18 cellular contexts compared by ENCODE assay signal in the genomic region with DNA sequence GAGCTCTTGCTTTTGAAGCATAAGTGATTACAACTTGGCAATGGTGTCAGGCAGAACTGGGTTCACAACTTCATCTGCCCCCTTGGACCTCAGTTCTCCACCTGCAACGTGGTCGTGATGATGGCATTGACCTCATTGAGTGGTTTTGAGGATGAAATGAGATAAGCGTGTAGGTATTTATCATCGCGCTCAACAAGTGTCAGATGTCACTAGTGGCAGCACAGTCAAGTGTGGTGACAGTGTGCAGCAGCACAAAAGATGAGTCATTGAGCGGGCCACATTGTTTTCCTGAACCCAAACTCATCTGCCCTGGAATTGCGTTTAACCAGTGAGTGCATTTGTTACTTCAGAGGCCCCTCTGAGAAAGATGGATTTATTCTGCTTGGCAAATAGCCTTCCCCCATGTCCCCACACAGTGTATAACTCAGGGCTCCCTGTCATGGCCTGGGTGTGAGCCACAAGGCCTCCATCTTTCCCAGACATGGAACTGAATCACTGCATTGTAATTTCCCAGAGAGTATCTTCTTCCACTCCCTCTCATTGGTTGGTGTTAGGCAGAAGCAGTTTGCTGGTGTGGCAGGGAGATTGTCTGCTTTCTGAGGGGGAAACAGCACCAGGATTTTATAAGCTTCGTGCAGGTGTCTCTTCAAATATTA. TPM values are rescaled to one million over a fixed set of nuclear protein-coding genes. Genes with fewer than 3 reads are reported as not detected.
DNase-seq lines count a peak whose midpoint lies in the region; ATAC-seq, FAIRE-seq and TF ChIP-seq lines count a peak whose summit lies in the region.
"Had no signal": no experiment of that assay in that cellular context is flagged by ENCODE, and none has a peak within 500 bp of the region (broad histone marks: within the 10 kb centered on the region; RNA-seq: fewer than 3 reads in every experiment).

No MANE protein-coding gene starts in this region.

- peaks cover 15% of the 10 kb centered on the region; the same call in 1 of the 2 replicates for H3F3A ChIP-seq in GM23248 (ENCODE audit: insufficient read depth)

- H3K9ac ChIP-seq in GM23248, result no peak overlapping the region

- FAIRE-seq in bronchial epithelial cell (lab: Jason Lieb, UNC), result peak; percentile 58
- FAIRE-seq: endothelial cell of umbilical vein had no signal

- no peak for TF ChIP-seq CTCF in bronchial epithelial cell (IDR thresholded peaks at IDR 0.05; ENCODE audit: insufficient read depth, low read length, severe bottlenecking)

- H3K4me2 ChIP-seq in GM23248 (ENCODE audit: unreplicated experiment), result no peak overlapping the region

- no peaks in the 10 kb centered on the region for H3K9me2 ChIP-seq in GM23248 (ENCODE audit: insufficient read depth)

- H3K27ac ChIP-seq in GM23248, result no peak overlapping the region
- H3K27ac ChIP-seq: colonic mucosa had no signal

- no peaks in the 10 kb centered on the region for H3K9me3 ChIP-seq in GM23248 (ENCODE audit: low read depth)
- H3K9me3 ChIP-seq: colonic mucosa had no signal

- WGBS in GM23248 (ENCODE audit: low coverage in 1 of 2, low lambda C conversion rate in 2 of 2, missing lambda C conversion rate in 2 of 2), 2 experiments, result 88 to 89% methylated on average over 8 of the region's 8 CpGs

- H4K20me1 ChIP-seq in GM23248 (ENCODE audit: insufficient read depth), result no peaks in the 10 kb centered on the region

- no peak for ATAC-seq in HG03039 (IDR thresholded peaks at IDR 0.05; ENCODE audit: unreplicated experiment)

- H3K4me3 ChIP-seq in GM23248 (no peak overlapping the region), bronchial epithelial cell (ENCODE audit: low read depth, low read length) (no peak overlapping the region)
- H3K4me3 ChIP-seq: colonic mucosa, skin epidermis had no signal

- DNase-seq in AG20443 (ENCODE audit: low spot score) (peak; percentile 36), GM23248 (peak; percentile 35), bronchial epithelial cell (ENCODE audit: low read depth) (no peak), myocyte (ENCODE audit: low read depth) (peak; percentile 90), HT-29 (ENCODE audit: low spot score) (no peak), putamen (ENCODE audit: low spot score) (no peak)
- DNase-seq: activated CD4-positive, alpha-beta T cell treated with anti-CD3 and anti-CD28 coated beads for 1 hour; activated CD8-positive, alpha-beta memory T cell treated with anti-CD3 and anti-CD28 coated beads, Interleukin-2, amount 50 U/mL, for 48 hours; colonic mucosa; DMS 273 treated with DMSO at 0.1 percent for 48 hours; H7; NCI-H1694 treated with DMSO at 0.1 percent for 48 hours; NCI-H510A; stimulated activated CD4-positive, alpha-beta T cell treated with anti-CD3 and anti-CD28 coated beads, Interleukin-4, amount 100 ng/mL, for 4 hours; stimulated activated CD8-positive, alpha-beta memory T cell treated with anti-CD3 and anti-CD28 coated beads, Interleukin-4, amount 100 ng/mL, for 48 hours had no signal

- H3K36me3 ChIP-seq in GM23248 (ENCODE audit: low read depth) (no peaks in the 10 kb centered on the region), bronchial epithelial cell (ENCODE audit: control insufficient read depth, insufficient read depth, low read length) (no peaks in the 10 kb centered on the region)
- H3K36me3 ChIP-seq: colonic mucosa had no signal

- H3K27me3 ChIP-seq in GM23248 (replicated peaks; ENCODE audit: insufficient read depth), result peaks cover 11% of the 10 kb centered on the region; the same call in 1 of the 2 replicates
- H3K27me3 ChIP-seq in bronchial epithelial cell (ENCODE audit: control insufficient read depth, insufficient read depth, low read length), result no peaks in the 10 kb centered on the region
- H3K27me3 ChIP-seq: colonic mucosa had no signal

- no peaks in the 10 kb centered on the region for H3K4me1 ChIP-seq in GM23248 (ENCODE audit: insufficient read depth)
- H3K4me1 ChIP-seq: colonic mucosa had no signal

- in situ Hi-C loops in GM23248 (cut with MboI), result no loop called here

- H3K79me2 ChIP-seq in GM23248 (ENCODE audit: insufficient read depth), result no peaks in the 10 kb centered on the region

- no peak overlapping the region for H2AFZ ChIP-seq in GM23248

RNA-seq across cellular contexts. Expression of gene IRX3, which starts 20.9 kb away (rescaled TPM):
- total RNA-seq in GM23248 (2014; rRNA removed; shearing (Covaris generic)), result 9.2 and 15.6 TPM in 2 replicates
- 6.4 and 8.8 TPM in 2 replicates for polyA plus RNA-seq in GM23248 (2016; fragmentation: Nextera tagmentation; extraction: Ambion mirVana)
- total RNA-seq in bronchial epithelial cell (2.1 and 6.0 TPM in 2 replicates), myocyte (67.1 and 109 TPM in 2 replicates)
- polyA plus RNA-seq in myocyte (2012), result 25.0 TPM
- total RNA-seq in HT-29 (2014; rRNA removed; shearing (Covaris generic)), result not detected in 2 replicates
- total RNA-seq: endothelial cell of umbilical vein had no signal
- polyA plus RNA-seq: endothelial cell of umbilical vein had no signal

Comparison
In these comparisons a context has a peak if more than half of its experiments do, and no peak if none do; other contexts are left out.
1. DNase-seq: peak in AG20443 (single experiment), GM23248 (single experiment) and myocyte (single experiment); none in bronchial epithelial cell (single experiment), HT-29 (single experiment) and putamen (single experiment).